ENCODE assay signal across 8 cellular contexts in the genomic region with DNA sequence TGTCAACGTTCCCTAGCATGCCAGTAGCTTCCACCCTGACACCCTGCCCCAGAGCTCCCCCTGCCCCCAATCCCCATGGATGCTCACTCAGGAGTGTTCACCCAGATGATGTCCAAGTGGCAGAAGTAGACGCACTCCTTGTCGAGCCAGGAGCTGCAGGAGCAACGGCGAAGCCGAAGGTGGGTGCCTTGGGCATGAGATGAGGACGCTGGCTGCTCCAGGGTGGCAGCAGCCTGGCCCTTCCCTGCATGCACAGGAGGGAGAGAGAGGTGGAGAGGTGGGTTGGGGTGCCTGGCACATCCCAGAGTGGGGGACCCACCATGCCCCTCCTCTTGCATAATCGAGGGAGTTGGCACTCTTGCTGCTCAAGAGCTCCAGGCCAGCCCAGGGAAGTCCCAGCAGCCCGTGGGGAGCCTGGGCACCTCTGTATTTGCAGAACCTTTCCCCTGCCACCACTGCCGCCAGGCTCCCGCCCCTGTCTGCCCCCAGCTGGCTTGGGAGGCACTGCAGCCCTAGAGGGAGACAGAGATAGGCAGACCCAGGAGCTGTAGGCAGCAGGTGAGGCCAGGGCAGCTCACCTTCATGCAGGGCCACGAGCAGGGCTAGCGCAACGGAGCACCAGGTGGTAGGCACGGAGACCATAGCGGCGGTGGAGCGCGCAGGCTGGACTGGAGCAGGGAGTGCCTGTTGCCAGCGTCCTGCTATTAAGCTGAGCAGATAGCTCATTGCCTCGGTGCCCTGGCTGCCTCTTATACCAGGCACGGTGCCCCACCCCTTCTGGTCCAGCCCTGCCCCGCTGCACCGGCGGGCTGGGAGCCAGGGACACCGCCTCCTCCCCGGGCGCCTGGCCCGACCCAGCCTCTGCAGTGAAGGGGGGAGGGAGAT. TPM values are rescaled to one million over a fixed set of nuclear protein-coding genes. Genes with fewer than 3 reads are reported as not detected.
DNase-seq lines count a peak whose midpoint lies in the region; ATAC-seq, FAIRE-seq and TF ChIP-seq lines count a peak whose summit lies in the region.

Gene EDN2, minus strand, starts transcription at position 724 of the 885 bp plus-strand sequence. Its CDS starts 82 bp downstream, at position 642.

- no peak for TF ChIP-seq RAD21 in A549 (conservative IDR thresholded peaks at IDR 0.05 in 1 of 2, IDR thresholded peaks at IDR 0.05 in 1 of 2)

- peaks cover under 1% of the 10 kb centered on the region for H3K36me3 Mint-ChIP-seq in stimulated activated memory B cell treated with anti-CD40 and anti-IgM and Interleukin-4, amounts not matched to agents 10 μg/mL and 1 μg/mL and 100 μg/mL, for 72 hours

- TF ChIP-seq EP300 in A549 (IDR thresholded peaks at IDR 0.05), result no peak

- H3K9me3 Mint-ChIP-seq in stimulated activated memory B cell treated with anti-CD40 and anti-IgM and Interleukin-4, amounts not matched to agents 10 μg/mL and 1 μg/mL and 100 μg/mL, for 72 hours, result no peaks in the 10 kb centered on the region

- peak; percentile 73 to 81 for ATAC-seq in A549
- no peak for ATAC-seq in stimulated activated memory B cell treated with anti-CD40 and anti-IgM and Interleukin-4, amounts not matched to agents 10 μg/mL and 1 μg/mL and 100 μg/mL, for 72 hours

- peak; percentile 28 to 52 for DNase-seq in A549 (ENCODE audit: low read depth in 1 of 2, low spot score in 1 of 2)
- no peak for DNase-seq in SJCRH30
- DNase-seq in kidney glomerular epithelial cell (lab: John Stamatoyannopoulos, UW), result peak; percentile 33
- no peak for DNase-seq in stimulated activated naive CD4-positive, alpha-beta T cell (lab: John Stamatoyannopoulos, UW)
- no peak for DNase-seq in stimulated activated CD4-positive, alpha-beta T cell treated with anti-CD3 and anti-CD28 coated beads, Interleukin-12 subunit alpha, Interleukin-12 subunit beta, amount 100 ng/mL, for 4 hours
- DNase-seq in NCI-H1048 (lab: John Stamatoyannopoulos, UW), result no peak

- H3K27ac Mint-ChIP-seq in stimulated activated memory B cell treated with anti-CD40 and anti-IgM and Interleukin-4, amounts not matched to agents 10 μg/mL and 1 μg/mL and 100 μg/mL, for 72 hours, result no peak within 1 kb of the TSS

- peak within 1 kb of the TSS; percentile 25 for H3K9ac ChIP-seq in HUES6 (ENCODE audit: low read length)

- H3K4me3 Mint-ChIP-seq in stimulated activated memory B cell treated with anti-CD40 and anti-IgM and Interleukin-4, amounts not matched to agents 10 μg/mL and 1 μg/mL and 100 μg/mL, for 72 hours, result no peak within 1 kb of the TSS

- POLR2A ChIA-PET in A549 (lab: Yijun Ruan, JAX), result interaction anchor here (0.7 kb wide), 1 partner anchor 9 kb away, joined by 3 read pairs; no protein-coding TSS in a partner anchor

- H3K4me1 Mint-ChIP-seq in stimulated activated memory B cell treated with anti-CD40 and anti-IgM and Interleukin-4, amounts not matched to agents 10 μg/mL and 1 μg/mL and 100 μg/mL, for 72 hours, result peaks cover 24% of the 10 kb centered on the region

- H3K4me2 ChIP-seq in A549, result peak within 1 kb of the TSS; percentile 76

- WGBS in A549 (ENCODE audit: missing lambda C conversion rate), result 30% methylated on average over 2 of the region's 29 CpGs

- H3K4me1 ChIP-seq in A549 (peaks cover 72% of the 10 kb centered on the region), HUES6 (ENCODE audit: control insufficient read depth, insufficient read depth, low read length) (peaks cover 58% of the 10 kb centered on the region), SJCRH30 (peaks cover 58% of the 10 kb centered on the region)

- no peaks in the 10 kb centered on the region for H3K9me3 ChIP-seq in A549
- H3K9me3 ChIP-seq in HUES6 (ENCODE audit: control insufficient read depth, insufficient read depth, low read depth, low read length), result no peaks in the 10 kb centered on the region
- H3K9me3 ChIP-seq in SJCRH30 (replicated peaks), result no peaks in the 10 kb centered on the region

- H3K27ac ChIP-seq in A549, result peak within 1 kb of the TSS; percentile 79 to 93
- no peak within 1 kb of the TSS for H3K27ac ChIP-seq in HUES6 (ENCODE audit: low read depth, low read length)
- peak within 1 kb of the TSS; percentile 83; the same call in 1 of the 2 replicates for H3K27ac ChIP-seq in SJCRH30

- TF ChIP-seq POLR2A in A549 (IDR thresholded peaks at IDR 0.05; ENCODE audit: low read length), result peak; percentile 38; the same call in 1 of the 2 replicates

- H3K27me3 ChIP-seq in HUES6 (ENCODE audit: control insufficient read depth, insufficient read depth, low read length) (peaks cover 4% of the 10 kb centered on the region; the same call in 1 of the 2 replicates), SJCRH30 (no peaks in the 10 kb centered on the region)

- H3K36me3 ChIP-seq in HUES6 (ENCODE audit: control insufficient read depth, insufficient read depth, low read length) (no peaks in the 10 kb centered on the region), SJCRH30 (no peaks in the 10 kb centered on the region)

- peaks cover 41% of the 10 kb centered on the region for H3K27me3 Mint-ChIP-seq in stimulated activated memory B cell treated with anti-CD40 and anti-IgM and Interleukin-4, amounts not matched to agents 10 μg/mL and 1 μg/mL and 100 μg/mL, for 72 hours

- CTCF ChIA-PET in A549 (lab: Yijun Ruan, JAX), result interaction anchor here (0.6 to 5.2 kb wide), 10 partner anchors 9 to 456 kb away, joined by 3 to 45 read pairs (median 4); no protein-coding TSS in a partner anchor

- TF ChIP-seq CTCF in A549 (IDR thresholded peaks at IDR 0.05), result no peak

- FAIRE-seq in A549 (lab: Jason Lieb, UNC), result no peak

- peak within 1 kb of the TSS; percentile 9; the same call in 1 of the 3 replicates for H3K4me3 ChIP-seq in A549
- H3K4me3 ChIP-seq in HUES6 (ENCODE audit: low read depth, low read length), result no peak within 1 kb of the TSS
- H3K4me3 ChIP-seq in SJCRH30, result no peak within 1 kb of the TSS

TF ChIP-seq in A549, 52 proteins besides CTCF, POLR2A, EP300 and RAD21:
- TF ChIP-seq ZNF302 (CRISPR knock-in tag; IDR thresholded peaks at IDR 0.05) (no peak), REST (IDR thresholded peaks at IDR 0.05) (no peak)

RNA-seq across cellular contexts. Expression of gene EDN2, which starts in this region (rescaled TPM):
- polyA plus RNA-seq in A549 (2011; rRNA removed), result 1.2 and 1.6 TPM in 2 replicates
- polyA plus RNA-seq in A549 (2012; cell fraction: cytosol; rRNA removed), result 6.4 and 8.2 TPM in 2 replicates
- polyA plus RNA-seq in A549 (2012; cell fraction: nucleus; rRNA removed), result 13.2 and 16.8 TPM in 2 replicates
- polyA plus RNA-seq in A549 (2017; fragmentation: RNase III; extraction: RNeasy Plus Mini Kit Qiagen cat#74134 plus additional on column Dnase treatment), result 2.8 to 8.2 TPM (median 3.2 TPM) in 3 replicates
- 0.54 TPM in 1 of 2 replicates, not detected in the other for polyA minus RNA-seq in A549 (2011; rRNA and poly(A)+ RNA removed)
- total RNA-seq in SJCRH30 (2014; rRNA removed; shearing (Covaris generic)), result 0.18 and 0.32 TPM in 2 replicates

Comparison
In these comparisons a context has a peak if more than half of its experiments do, and no peak if none do; other contexts are left out.
1. DNase-seq: peak in A549 (2 of 2) and kidney glomerular epithelial cell (single experiment); none in SJCRH30 (0 of 2), stimulated activated naive CD4-positive, alpha-beta T cell (0 of 6), stimulated activated CD4-positive, alpha-beta T cell treated with anti-CD3 and anti-CD28 coated beads, Interleukin-12 subunit alpha, Interleukin-12 subunit beta, amount 100 ng/mL, for 4 hours (single experiment) and NCI-H1048 (single experiment).